In genomic region chr14:35159742-35160409, GRCh38 we compare ENCODE assay signal across 9 cellular contexts. TPM values are rescaled to one million over a fixed set of nuclear protein-coding genes. Genes with fewer than 3 reads are reported as not detected.
DNase-seq lines count a peak whose midpoint lies in the region; ATAC-seq and TF ChIP-seq lines count a peak whose summit lies in the region.
"Had no signal": no experiment of that assay in that cellular context is flagged by ENCODE, and none has a peak within 500 bp of the region (broad histone marks: within the 10 kb centered on the region; RNA-seq: fewer than 3 reads in every experiment).

No MANE protein-coding gene starts in this region.

- H3K4me1 Mint-ChIP-seq in T-cell, result peaks cover 54 to 59% (median 54%) of the 10 kb centered on the region in 3 donors
- H3K4me1 Mint-ChIP-seq: neural crest cell had no signal

- peak; percentile 69 for DNase-seq in AG04450 (ENCODE audit: low read depth, low spot score)
- peak; percentile 93 for DNase-seq in HCEC 1CT
- peak; percentile 93 for DNase-seq in amniotic epithelial cell (ENCODE audit: low read depth)
- peak; percentile 16 for DNase-seq in left kidney (ENCODE audit: low read depth, low spot score)
- no peak for DNase-seq in germinal center (ENCODE audit: low spot score)
- DNase-seq in T-cell, result no peak
- no peak for DNase-seq in HuH-7 (ENCODE audit: low spot score)
- DNase-seq in UCSD-AML1 (lab: John Stamatoyannopoulos, UW; ENCODE audit: unreplicated experiment), result no peak

- H3K27ac ChIP-seq in AG04450 (ENCODE audit: low read depth, low read length), result no peak overlapping the region

- POLR2A ChIA-PET in AG04450 (lab: Yijun Ruan, JAX), result interaction anchor here (1.4 kb wide), 1 partner anchor 243 kb away, joined by 5 read pairs; no protein-coding TSS in a partner anchor
- POLR2A ChIA-PET in T-cell (lab: Charles Lee), result interaction anchor here (0.5 to 0.8 kb wide), 2 partner anchors 8 to 10 kb away, joined by 3 to 5 read pairs; no protein-coding TSS in a partner anchor

- H3K36me3 Mint-ChIP-seq in T-cell, result peaks cover 42% of the 10 kb centered on the region

- H3K9me3 ChIP-seq in AG04450 (ENCODE audit: control insufficient read depth, insufficient read depth, low read length), result no peaks in the 10 kb centered on the region

- no peaks in the 10 kb centered on the region for H3K27me3 Mint-ChIP-seq in T-cell

- TF ChIP-seq CTCF in AG04450 (IDR thresholded peaks at IDR 0.05; ENCODE audit: low read depth, low read length), result no peak

- peak overlapping the region in 1 of 2 donors; percentile 71 for H3K27ac Mint-ChIP-seq in T-cell

- no peaks in the 10 kb centered on the region for H3K27me3 ChIP-seq in AG04450 (ENCODE audit: control insufficient read depth, insufficient read depth, low read length)

- peak overlapping the region; percentile 11; the same call in 1 of the 2 replicates for H3K4me3 ChIP-seq in AG04450 (ENCODE audit: low read depth, low read length)

- CTCF ChIA-PET in AG04450 (lab: Charles Lee) (interaction anchor here (0.6 to 1.8 kb wide), 6 partner anchors 18 to 279 kb away, joined by 3 to 7 read pairs (median 4); no protein-coding TSS in a partner anchor), T-cell (lab: Charles Lee) (interaction anchor here in 1 of 2 donors (0.6 kb wide), 1 partner anchor 262 kb away, joined by 3 read pairs; no protein-coding TSS in a partner anchor)

- ATAC-seq in T-cell (replicated peaks in 1 of 4), result no peak

- no peaks in the 10 kb centered on the region for H3K9me3 Mint-ChIP-seq in T-cell
- H3K9me3 Mint-ChIP-seq: neural crest cell had no signal

- no peak overlapping the region for H3K4me3 Mint-ChIP-seq in T-cell
- H3K4me3 Mint-ChIP-seq: neural crest cell had no signal

RNA-seq across cellular contexts. Expression of gene PRORP, which starts 37.5 kb away (rescaled TPM):
- 30.6 and 34.9 TPM in 2 replicates for polyA plus RNA-seq in AG04450 (2011; rRNA removed)
- 24.1 and 25.8 TPM in 2 replicates for polyA minus RNA-seq in AG04450 (2011; rRNA and poly(A)+ RNA removed)
- 10 to 100 TPM; 31.9 to 43.3 (median 35.9) TPM for total RNA-seq in T-cell

RNA-seq across cellular contexts. Expression of gene PPP2R3C, which starts 38.1 kb away (rescaled TPM):
- 30.8 and 43.7 TPM in 2 replicates for polyA plus RNA-seq in AG04450 (2011; rRNA removed)
- 7.1 and 12.3 TPM in 2 replicates for polyA minus RNA-seq in AG04450 (2011; rRNA and poly(A)+ RNA removed)
- total RNA-seq in T-cell, result 10 to 100 TPM; 28.1 to 40.5 (median 32.9) TPM

Comparison
In these comparisons a context has a peak if more than half of its experiments do, and no peak if none do; other contexts are left out.
1. DNase-seq: peak in AG04450 (single experiment), HCEC 1CT (single experiment), amniotic epithelial cell (single experiment) and left kidney (single experiment); none in germinal center (single experiment), T-cell (0 of 34), HuH-7 (single experiment) and UCSD-AML1 (single experiment).